Comparison of ENCODE assay signal across 16 cellular contexts in genomic region chr12:70637286-70637685, GRCh38. TPM values are rescaled to one million over a fixed set of nuclear protein-coding genes. Genes with fewer than 3 reads are reported as not detected.
DNase-seq lines count a peak whose midpoint lies in the region; ATAC-seq and TF ChIP-seq lines count a peak whose summit lies in the region.
"Had no signal": no experiment of that assay in that cellular context is flagged by ENCODE, and none has a peak within 500 bp of the region (broad histone marks: within the 10 kb centered on the region; RNA-seq: fewer than 3 reads in every experiment).

PTPRB (minus strand) TSS chr12:70637429; CDS start chr12:70637395, 34 bp downstream.

- TF ChIP-seq POLR2A in tibial nerve (IDR thresholded peaks at IDR 0.05), result no peak

- TF ChIP-seq CTCF in VCaP (conservative IDR thresholded peaks at IDR 0.05) (no peak), neural crest cell (conservative IDR thresholded peaks at IDR 0.05) (no peak), tibial nerve (IDR thresholded peaks at IDR 0.05) (no peak)

- H3K4me3 ChIP-seq in tibial nerve, result peak within 1 kb of the TSS in 1 of 4 donors; percentile 20
- H3K4me3 ChIP-seq: BLaER1, testis had no signal

- peak in 1 of 2 donors; percentile 23 for TF ChIP-seq EP300 in tibial nerve (IDR thresholded peaks at IDR 0.05)

- CTCF ChIA-PET in activated naive CD4-positive, alpha-beta T cell treated with anti-CD3 and anti-CD28 coated beads, Interleukin-2, amount 10 ng/mL, durations not matched to agents 7 days and 5 days (lab: Charles Lee), result no interaction called here

- no peaks in the 10 kb centered on the region for H3K4me1 ChIP-seq in tibial nerve
- H3K4me1 ChIP-seq: testis had no signal

- ATAC-seq in Right ventricle myocardium superior (ENCODE audit: poor library complexity) (no peak), GM18861 (IDR thresholded peaks at IDR 0.05; ENCODE audit: unreplicated experiment) (no peak)
- ATAC-seq: natural killer cell treated with Interleukin-12 subunit alpha and Interleukin-12 subunit beta and Interleukin-15 and Interleukin-18, amount 100 ng/mL, for 72 hours had no signal

- no peaks in the 10 kb centered on the region for H3K36me3 Mint-ChIP-seq in neural crest cell (ENCODE audit: low read depth)
- no peaks in the 10 kb centered on the region for H3K36me3 Mint-ChIP-seq in activated naive CD4-positive, alpha-beta T cell treated with anti-CD3 and anti-CD28 coated beads, Interleukin-2, amount 10 ng/mL, durations not matched to agents 7 days and 5 days
- H3K36me3 Mint-ChIP-seq: activated CD4-positive, alpha-beta memory T cell treated with anti-CD3 and anti-CD28 coated beads for 36 hours; natural killer cell treated with Interleukin-12 subunit alpha and Interleukin-12 subunit beta and Interleukin-15 and Interleukin-18, amount 100 ng/mL, for 72 hours had no signal

- no peaks in the 10 kb centered on the region for H3K9me3 Mint-ChIP-seq in neural crest cell
- H3K9me3 Mint-ChIP-seq in activated naive CD4-positive, alpha-beta T cell treated with anti-CD3 and anti-CD28 coated beads, Interleukin-2, amount 10 ng/mL, durations not matched to agents 7 days and 5 days, result no peaks in the 10 kb centered on the region
- H3K9me3 Mint-ChIP-seq: activated CD4-positive, alpha-beta memory T cell treated with anti-CD3 and anti-CD28 coated beads for 36 hours; natural killer cell treated with Interleukin-12 subunit alpha and Interleukin-12 subunit beta and Interleukin-15 and Interleukin-18, amount 100 ng/mL, for 72 hours; T-helper 2 cell treated with Interferon-gamma antibody and Interleukin-4, amounts not matched to agents 5 μg/mL and 100 μg/mL, for 36 hours had no signal

- H3K27ac ChIP-seq in VCaP, result peak within 1 kb of the TSS; percentile 5; the same call in 1 of the 2 replicates
- H3K27ac ChIP-seq in tibial nerve, result peak within 1 kb of the TSS in 1 of 4 donors; percentile 38
- H3K27ac ChIP-seq: BLaER1 had no signal

- intact Hi-C loops in Right ventricle myocardium superior (cut with DNase I), result no loop called here

- H3K4me3 Mint-ChIP-seq in neural crest cell, result no peak within 1 kb of the TSS
- H3K4me3 Mint-ChIP-seq in activated naive CD4-positive, alpha-beta T cell treated with anti-CD3 and anti-CD28 coated beads, Interleukin-2, amount 10 ng/mL, durations not matched to agents 7 days and 5 days, result no peak within 1 kb of the TSS
- H3K4me3 Mint-ChIP-seq: activated CD4-positive, alpha-beta memory T cell treated with anti-CD3 and anti-CD28 coated beads for 36 hours; natural killer cell treated with Interleukin-12 subunit alpha and Interleukin-12 subunit beta and Interleukin-15 and Interleukin-18, amount 100 ng/mL, for 72 hours; T-helper 2 cell treated with Interferon-gamma antibody and Interleukin-4, amounts not matched to agents 5 μg/mL and 100 μg/mL, for 36 hours had no signal

- H3K27me3 ChIP-seq in tibial nerve, result no peaks in the 10 kb centered on the region
- H3K27me3 ChIP-seq: BLaER1, testis had no signal

- H3K9me3 ChIP-seq in tibial nerve, result no peaks in the 10 kb centered on the region
- H3K9me3 ChIP-seq: BLaER1, testis had no signal

- no peaks in the 10 kb centered on the region for H3K27me3 Mint-ChIP-seq in neural crest cell (ENCODE audit: low read depth)
- H3K27me3 Mint-ChIP-seq in activated naive CD4-positive, alpha-beta T cell treated with anti-CD3 and anti-CD28 coated beads, Interleukin-2, amount 10 ng/mL, durations not matched to agents 7 days and 5 days, result no peaks in the 10 kb centered on the region
- H3K27me3 Mint-ChIP-seq: natural killer cell treated with Interleukin-12 subunit alpha and Interleukin-12 subunit beta and Interleukin-15 and Interleukin-18, amount 100 ng/mL, for 72 hours had no signal

- H3K27ac Mint-ChIP-seq in neural crest cell (ENCODE audit: unreplicated experiment), result peak within 1 kb of the TSS; percentile 30
- H3K27ac Mint-ChIP-seq in activated naive CD4-positive, alpha-beta T cell treated with anti-CD3 and anti-CD28 coated beads, Interleukin-2, amount 10 ng/mL, durations not matched to agents 7 days and 5 days, result no peak within 1 kb of the TSS
- H3K27ac Mint-ChIP-seq: activated CD4-positive, alpha-beta memory T cell treated with anti-CD3 and anti-CD28 coated beads for 36 hours; natural killer cell treated with Interleukin-12 subunit alpha and Interleukin-12 subunit beta and Interleukin-15 and Interleukin-18, amount 100 ng/mL, for 72 hours; T-helper 2 cell treated with Interferon-gamma antibody and Interleukin-4, amounts not matched to agents 5 μg/mL and 100 μg/mL, for 36 hours had no signal

- no peaks in the 10 kb centered on the region for H3K4me1 Mint-ChIP-seq in neural crest cell
- no peaks in the 10 kb centered on the region for H3K4me1 Mint-ChIP-seq in activated naive CD4-positive, alpha-beta T cell treated with anti-CD3 and anti-CD28 coated beads, Interleukin-2, amount 10 ng/mL, durations not matched to agents 7 days and 5 days

- H3K36me3 ChIP-seq in tibial nerve, result no peaks in the 10 kb centered on the region
- H3K36me3 ChIP-seq: BLaER1 had no signal

- no peak for DNase-seq in Right ventricle myocardium superior
- DNase-seq in neural crest cell (ENCODE audit: low read depth, low spot score), result no peak
- DNase-seq in tibial nerve (ENCODE audit: low spot score in 2 of 2), result no peak
- no peak for DNase-seq in UCSD-AML1 (lab: John Stamatoyannopoulos, UW; ENCODE audit: unreplicated experiment)
- no peak for DNase-seq in activated naive CD4-positive, alpha-beta T cell treated with anti-CD3 and anti-CD28 coated beads, Interleukin-2, amount 10 ng/mL, durations not matched to agents 7 days and 5 days
- no peak for DNase-seq in NCI-H69 (lab: John Stamatoyannopoulos, UW)
- DNase-seq: activated CD4-positive, alpha-beta memory T cell treated with anti-CD3 and anti-CD28 coated beads for 36 hours; islet precursor cell; NCI-H1930; RPMI8226; testis had no signal

- WGBS in tibial nerve, 2 donors, result 79 to 88% methylated on average over 3 of the region's 3 CpGs

RNA-seq across cellular contexts. Expression of gene PTPRB, which starts in this region (rescaled TPM):
- total RNA-seq in Right ventricle myocardium superior (34.6 TPM), neural crest cell (0.59 and 0.93 TPM in 2 replicates), tibial nerve (10 to 100 TPM; 14.4 to 62.6 (median 34.3) TPM)
- total RNA-seq: activated CD4-positive, alpha-beta memory T cell treated with anti-CD3 and anti-CD28 coated beads for 36 hours had no signal
